8 cellular contexts compared by ENCODE assay signal in the genomic region with DNA sequence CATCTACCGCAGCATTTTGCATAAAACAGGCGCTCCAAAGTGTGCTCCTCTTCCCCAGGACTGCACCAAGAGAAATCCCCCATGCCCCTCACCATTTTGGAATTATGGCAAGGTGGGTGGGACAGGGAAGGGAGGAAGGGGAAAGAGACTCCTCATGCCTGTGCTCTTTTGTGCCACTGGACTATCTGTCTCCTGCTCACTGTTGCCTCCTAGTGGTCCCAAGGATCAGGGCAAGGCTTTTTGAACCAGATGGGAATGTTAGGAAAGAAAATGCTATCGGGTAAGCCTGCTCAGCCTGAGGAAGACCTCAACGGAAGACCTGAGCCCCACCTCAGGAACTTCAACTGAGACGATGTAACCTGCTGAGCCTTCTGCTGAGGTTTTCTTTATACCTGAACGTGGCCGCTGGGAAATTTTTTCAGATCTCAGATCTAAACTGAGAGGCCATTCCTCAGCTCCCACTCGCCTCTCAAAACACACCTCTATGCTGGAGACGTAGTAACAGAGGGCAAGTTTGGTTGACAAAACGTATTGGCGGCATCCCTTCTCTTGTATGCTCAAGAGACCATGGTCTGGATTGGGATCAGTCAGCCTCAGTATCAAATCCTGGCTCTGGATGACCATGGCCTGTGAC. TPM values are rescaled to one million over a fixed set of nuclear protein-coding genes. Genes with fewer than 3 reads are reported as not detected.
DNase-seq lines count a peak whose midpoint lies in the region; ATAC-seq and TF ChIP-seq lines count a peak whose summit lies in the region.

No MANE protein-coding gene starts in this region.

- H3K36me3 ChIP-seq in lung (ENCODE audit: control insufficient read depth in 2 of 2, insufficient read depth in 2 of 2, low read length in 2 of 2) (no peaks in the 10 kb centered on the region), thyroid gland (no peaks in the 10 kb centered on the region), gastroesophageal sphincter (no peaks in the 10 kb centered on the region)

- WGBS in lung, 2 donors: 57 to 61% methylated on average over 11 of the region's 11 CpGs
- 39 to 43% methylated on average over 11 of the region's 11 CpGs for WGBS in thyroid gland, 2 donors
- WGBS in gastroesophageal sphincter (ENCODE audit: low coverage in 1 of 2), 2 donors: 30 to 53% methylated on average over 5 of the region's 11 CpGs

- DNase-seq in DMS53 treated with DMSO at 0.1 percent for 48 hours (lab: John Stamatoyannopoulos, UW; ENCODE audit: unreplicated experiment): peak; percentile 29
- DNase-seq in HuH-7.5 (ENCODE audit: low spot score): peak; percentile 51
- peak; percentile 21 for DNase-seq in SKM-1 treated with dmso at 0.1 percent for 144 hours (lab: John Stamatoyannopoulos, UW; ENCODE audit: unreplicated experiment)
- no peak for DNase-seq in chondrocyte (ENCODE audit: low spot score)
- no peak for DNase-seq in lung (ENCODE audit: low spot score)
- peak; percentile 38 to 49 for DNase-seq in thyroid gland

- ATAC-seq in lung (ENCODE audit: insufficient read depth, low FRiP score) (no peak), gastroesophageal sphincter (no peak), HG02852 (IDR thresholded peaks at IDR 0.05; ENCODE audit: unreplicated experiment) (no peak)

- H3K4me1 ChIP-seq in lung (ENCODE audit: control insufficient read depth in 2 of 2, insufficient read depth in 2 of 2, low read length in 2 of 2): no peaks in the 10 kb centered on the region
- no peaks in the 10 kb centered on the region for H3K4me1 ChIP-seq in thyroid gland
- H3K4me1 ChIP-seq in gastroesophageal sphincter: no peaks in the 10 kb centered on the region

- H3K9me3 Mint-ChIP-seq in chondrocyte (ENCODE audit: low read depth): no peaks in the 10 kb centered on the region

- H3K27ac ChIP-seq in lung (ENCODE audit: low read depth in 1 of 2, low read length in 1 of 2): no peak overlapping the region
- no peak overlapping the region for H3K27ac ChIP-seq in thyroid gland
- no peak overlapping the region for H3K27ac ChIP-seq in gastroesophageal sphincter

- H3K36me3 Mint-ChIP-seq in chondrocyte (ENCODE audit: low read depth): no peaks in the 10 kb centered on the region

- no peak overlapping the region for H3K27ac Mint-ChIP-seq in chondrocyte (ENCODE audit: unreplicated experiment)

- H3K27me3 ChIP-seq in lung (ENCODE audit: control insufficient read depth, insufficient read depth): no peaks in the 10 kb centered on the region
- H3K27me3 ChIP-seq in thyroid gland: no peaks in the 10 kb centered on the region
- H3K27me3 ChIP-seq in gastroesophageal sphincter: peaks cover 35% of the 10 kb centered on the region

- H3K4me1 Mint-ChIP-seq in chondrocyte (ENCODE audit: low read depth): no peaks in the 10 kb centered on the region

- no peak for TF ChIP-seq EP300 in gastroesophageal sphincter (IDR thresholded peaks at IDR 0.05)

- H3K4me3 ChIP-seq in lung (no peak overlapping the region), thyroid gland (replicated peaks in 1 of 3) (no peak overlapping the region), gastroesophageal sphincter (no peak overlapping the region)

- peaks cover 36% of the 10 kb centered on the region for H3K27me3 Mint-ChIP-seq in chondrocyte (ENCODE audit: low read depth)

- TF ChIP-seq CTCF in chondrocyte (IDR thresholded peaks at IDR 0.05): peak; percentile 84
- peak; percentile 54 for TF ChIP-seq CTCF in lung (IDR thresholded peaks at IDR 0.05; ENCODE audit: control extremely low read depth, extremely low read depth)
- peak; percentile 39 to 80 (median 56) for TF ChIP-seq CTCF in thyroid gland (IDR thresholded peaks at IDR 0.05)
- TF ChIP-seq CTCF in gastroesophageal sphincter (IDR thresholded peaks at IDR 0.05): peak in 2 of 4 experiments; percentile 31 to 63

- TF ChIP-seq POLR2A in thyroid gland (IDR thresholded peaks at IDR 0.05) (no peak), gastroesophageal sphincter (IDR thresholded peaks at IDR 0.05) (no peak)

- H3K9me3 ChIP-seq in lung (ENCODE audit: control insufficient read depth in 2 of 2, insufficient read depth in 1 of 2, low read length in 1 of 2) (no peaks in the 10 kb centered on the region), thyroid gland (no peaks in the 10 kb centered on the region), gastroesophageal sphincter (no peaks in the 10 kb centered on the region)

- intact Hi-C loops in thyroid gland (cut with DNase I): no loop called here

- no peak overlapping the region for H3K4me3 Mint-ChIP-seq in chondrocyte (ENCODE audit: unreplicated experiment)

RNA-seq across cellular contexts. Expression of gene SPACA3, which starts 58.3 kb away (rescaled TPM):
- total RNA-seq in chondrocyte (not detected in 3 replicates), lung (under 1 TPM in 1 of 2 donors, not detected in 1; 0.34 TPM), thyroid gland (not detected), gastroesophageal sphincter (not detected)
- polyA plus RNA-seq in lung: under 1 TPM in 1 of 2 donors, not detected in 1; 0.05 TPM

Comparison
In these comparisons a context has a peak if more than half of its experiments do, and no peak if none do; other contexts are left out.
1. DNase-seq: peak in DMS53 treated with DMSO at 0.1 percent for 48 hours (single experiment), HuH-7.5 (single experiment), SKM-1 treated with dmso at 0.1 percent for 144 hours (single experiment) and thyroid gland (2 of 2); none in chondrocyte (single experiment) and lung (single experiment).